Comparison of ENCODE assay signal across 18 cellular contexts in the genomic region with DNA sequence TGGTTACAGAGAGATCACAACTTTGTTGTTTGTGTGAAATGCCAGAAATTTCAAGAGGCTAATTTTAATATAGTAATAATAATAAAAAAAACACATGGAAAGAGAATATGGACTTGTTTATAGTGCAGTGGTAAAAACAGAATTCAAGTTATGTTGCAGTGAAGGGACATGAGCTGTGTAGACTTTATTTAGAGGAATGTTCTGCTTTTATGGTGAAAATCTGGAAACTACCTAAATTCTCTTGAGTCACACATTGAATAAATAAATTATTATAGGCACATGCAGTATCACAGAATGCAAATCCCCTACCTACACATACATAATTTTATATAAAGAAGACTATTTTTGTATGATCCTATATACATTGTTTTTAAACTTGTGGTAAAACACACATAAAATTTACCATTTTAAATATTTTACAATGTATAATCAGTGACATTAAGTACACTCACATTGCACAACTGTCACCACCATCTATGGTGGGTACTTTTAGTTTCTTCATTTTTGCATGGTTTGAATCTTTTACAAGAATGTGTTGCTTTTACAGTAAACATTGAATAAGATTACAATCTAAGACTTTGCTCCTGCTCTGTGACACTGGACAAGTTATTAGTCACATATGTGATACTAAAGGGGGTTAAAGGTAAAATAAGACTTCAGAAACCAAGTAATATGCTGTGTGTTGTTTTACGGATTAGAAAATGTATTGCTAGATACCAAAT.
"Had no signal": no experiment of that assay in that cellular context is flagged by ENCODE, and none has a peak within 500 bp of the region (broad histone marks: within the 10 kb centered on the region; RNA-seq: fewer than 3 reads in every experiment).

No MANE protein-coding gene starts in this region.

- H3K4me3 ChIP-seq: dorsolateral prefrontal cortex, heart left ventricle, lung, pancreas, thyroid gland had no signal

- H3K27me3 ChIP-seq: dorsolateral prefrontal cortex, heart left ventricle, pancreas, thyroid gland had no signal

- DNase-seq: activated CD4-positive, alpha-beta T cell treated with anti-CD3 and anti-CD28 coated beads for 1 hour; activated CD4-positive, alpha-beta T cell treated with anti-CD3 and anti-CD28 coated beads, Interleukin-2, amount 50 U/mL, for 48 hours; activated naive CD4-positive, alpha-beta T cell treated with anti-CD3 and anti-CD28 coated beads for 36 hours; activated naive CD8-positive, alpha-beta T cell treated with anti-CD3 and anti-CD28 coated beads, Interleukin-2, amount 50 U/mL, for 24 hours; dorsolateral prefrontal cortex; endodermal cell; erythroblast; heart left ventricle; left cardiac atrium; pancreas; stimulated activated CD4-positive, alpha-beta T cell treated with anti-CD3 and anti-CD28 coated beads, Interleukin-15, amount 100 ng/mL, for 24 hours; stimulated activated CD4-positive, alpha-beta T cell treated with anti-CD3 and anti-CD28 coated beads, Interleukin-4, amount 100 ng/mL, for 1 hour; stimulated activated naive B cell treated with anti-CD40 and anti-IgM and Interleukin-4, amounts not matched to agents 10 μg/mL and 1 μg/mL and 100 μg/mL, for 72 hours; T-helper 1 cell; thyroid gland had no signal

- H3K4me1 ChIP-seq: pancreas, thyroid gland had no signal

- H3K36me3 ChIP-seq: pancreas, thyroid gland had no signal

- ATAC-seq: activated naive CD8-positive, alpha-beta T cell treated with anti-CD3 and anti-CD28 coated beads, Interleukin-2, amount 50 U/mL, for 24 hours; activated T-helper 17 cell treated with anti-CD3 and anti-CD28 coated beads, Interleukin-2, amount 50 U/mL, for 72 hours; heart left ventricle; left cardiac atrium; stimulated activated naive B cell treated with anti-CD40 and anti-IgM and Interleukin-4, amounts not matched to agents 10 μg/mL and 1 μg/mL and 100 μg/mL, for 72 hours had no signal

- H3K27ac ChIP-seq: dorsolateral prefrontal cortex, heart left ventricle, pancreas, thyroid gland, VCaP had no signal

- H3K9me3 ChIP-seq: heart left ventricle, pancreas, thyroid gland had no signal
